ENCODE assay signal across 8 cellular contexts in genomic region chr3:9395570-9396300, GRCh38. TPM values are rescaled to one million over a fixed set of nuclear protein-coding genes. Genes with fewer than 3 reads are reported as not detected.
DNase-seq lines count a peak whose midpoint lies in the region; ATAC-seq, FAIRE-seq and TF ChIP-seq lines count a peak whose summit lies in the region.

No MANE protein-coding gene starts in this region.

- H3K27me3 ChIP-seq in adrenal gland (no peaks in the 10 kb centered on the region), layer of hippocampus (ENCODE audit: control insufficient read depth, insufficient read depth, low read length) (no peaks in the 10 kb centered on the region), thymus (ENCODE audit: control insufficient read depth, insufficient read depth) (no peaks in the 10 kb centered on the region)

- FAIRE-seq in RCC 7860 (lab: Jason Lieb, UNC) = no peak

- peak overlapping the region; percentile 89 to 99 (median 97) for H3K27ac ChIP-seq in adrenal gland
- H3K27ac ChIP-seq in layer of hippocampus (ENCODE audit: low read depth, low read length) = peak overlapping the region; percentile 99
- peak overlapping the region; percentile 99 for H3K27ac ChIP-seq in thymus (ENCODE audit: low read depth)

- no peak for TF ChIP-seq CTCF in adrenal gland (IDR thresholded peaks at IDR 0.05)

- no peaks in the 10 kb centered on the region for H3K27me3 Mint-ChIP-seq in activated CD4-positive, alpha-beta T cell treated with anti-CD3 and anti-CD28 coated beads, Interleukin-2, amount 10 ng/mL, durations not matched to agents 24 days and 14 days

- peak overlapping the region; percentile 90 for H3K4me3 Mint-ChIP-seq in activated CD4-positive, alpha-beta T cell treated with anti-CD3 and anti-CD28 coated beads, Interleukin-2, amount 10 ng/mL, durations not matched to agents 24 days and 14 days

- WGBS in adrenal gland, 4 donors = 7 to 11% (median 10%) methylated on average over 12 to 15 of the region's 15 CpGs
- 15% methylated on average over 15 of the region's 15 CpGs for WGBS in thymus

- ATAC-seq in HG02623 (IDR thresholded peaks at IDR 0.05; ENCODE audit: unreplicated experiment) (no peak), GM21723 (IDR thresholded peaks at IDR 0.05; ENCODE audit: unreplicated experiment) (no peak)

- intact Hi-C loops in activated CD4-positive, alpha-beta T cell treated with anti-CD3 and anti-CD28 coated beads, Interleukin-2, amount 10 ng/mL, durations not matched to agents 24 days and 14 days (cut with micrococcal nuclease) = loop anchor here (1.0 to 5.0 kb wide), 5 partner anchors 28 to 1877 kb away; partner anchors contain the start of genes ATG7, BRPF1, CRELD1 and TATDN2
- intact Hi-C loops in adrenal gland (cut with DNase I) = no loop called here

- H3K27ac Mint-ChIP-seq in activated CD4-positive, alpha-beta T cell treated with anti-CD3 and anti-CD28 coated beads, Interleukin-2, amount 10 ng/mL, durations not matched to agents 24 days and 14 days = peak overlapping the region; percentile 99

- H3K36me3 Mint-ChIP-seq in activated CD4-positive, alpha-beta T cell treated with anti-CD3 and anti-CD28 coated beads, Interleukin-2, amount 10 ng/mL, durations not matched to agents 24 days and 14 days (ENCODE audit: low read depth) = peaks cover 66% of the 10 kb centered on the region

- peaks cover 59% of the 10 kb centered on the region for H3K4me1 Mint-ChIP-seq in activated CD4-positive, alpha-beta T cell treated with anti-CD3 and anti-CD28 coated beads, Interleukin-2, amount 10 ng/mL, durations not matched to agents 24 days and 14 days

- H3K4me1 ChIP-seq in adrenal gland (replicated peaks in 1 of 2) (peaks cover 17 to 67% of the 10 kb centered on the region in 2 donors), thymus (ENCODE audit: control insufficient read depth, insufficient read depth, low read length) (peaks cover 15% of the 10 kb centered on the region)

- H3K9me3 ChIP-seq in adrenal gland (replicated peaks in 1 of 3) (no peaks in the 10 kb centered on the region), thymus (ENCODE audit: control insufficient read depth) (no peaks in the 10 kb centered on the region)

- DNase-seq in activated CD4-positive, alpha-beta T cell treated with anti-CD3 and anti-CD28 coated beads, Interleukin-2, amount 10 ng/mL, durations not matched to agents 24 days and 14 days = peak; percentile 60
- no peak for DNase-seq in activated CD4-positive, alpha-beta T cell treated with anti-CD3 and anti-CD28 coated beads for 1 hour
- no peak for DNase-seq in adrenal gland
- no peak for DNase-seq in RCC 7860 (ENCODE audit: low spot score)

- peaks cover 0 to 17% of the 10 kb centered on the region in 2 donors for H3K36me3 ChIP-seq in adrenal gland (replicated peaks in 1 of 2)
- peaks cover 12% of the 10 kb centered on the region for H3K36me3 ChIP-seq in thymus (ENCODE audit: control insufficient read depth, insufficient read depth)

- TF ChIP-seq POLR2A in adrenal gland (IDR thresholded peaks at IDR 0.05) = no peak

- H3K9me3 Mint-ChIP-seq in activated CD4-positive, alpha-beta T cell treated with anti-CD3 and anti-CD28 coated beads, Interleukin-2, amount 10 ng/mL, durations not matched to agents 24 days and 14 days = no peaks in the 10 kb centered on the region

- H3K4me3 ChIP-seq in adrenal gland (peak overlapping the region; percentile 38 to 97 (median 68)), thymus (ENCODE audit: low read length) (peak overlapping the region; percentile 73)

RNA-seq across cellular contexts. Expression of gene SETD5, which starts 1.7 kb away (rescaled TPM):
- total RNA-seq in activated CD4-positive, alpha-beta T cell treated with anti-CD3 and anti-CD28 coated beads, Interleukin-2, amount 10 ng/mL, durations not matched to agents 24 days and 14 days = 152 and 164 TPM in 2 replicates
- 100 to 1,000 TPM in 2 of 8 donors, 10 to 100 TPM in 6; 46.5 to 135 (median 88.6) TPM for total RNA-seq in adrenal gland
- polyA plus RNA-seq in adrenal gland (10 to 100 TPM; 35.3 to 72.5 (median 63.1) TPM), thymus (20.9 TPM)

RNA-seq across cellular contexts. Expression of gene THUMPD3, which starts 32.9 kb away (rescaled TPM):
- total RNA-seq in activated CD4-positive, alpha-beta T cell treated with anti-CD3 and anti-CD28 coated beads, Interleukin-2, amount 10 ng/mL, durations not matched to agents 24 days and 14 days = 58.6 and 64.2 TPM in 2 replicates
- 10 to 100 TPM; 20.1 to 57.3 (median 42.8) TPM for total RNA-seq in adrenal gland
- polyA plus RNA-seq in adrenal gland = 10 to 100 TPM; 32.9 to 70.2 (median 35.9) TPM
- polyA plus RNA-seq in thymus = 36.6 TPM
